ENCODE assay signal across 1 cellular context in genomic region chr6:26339612-26340011, GRCh38.
A peak's percentile ranks its signal among the peaks of the same experiment; 100 is the strongest.
TF ChIP-seq lines count a peak whose summit lies in the region.

No MANE protein-coding gene starts in this region.

TF ChIP-seq in K562, 482 proteins besides CTCF, POLR2A, EP300 and RAD21:
- TF ChIP-seq ZNF316 (IDR thresholded peaks at IDR 0.05) (peak; percentile 82), C11orf30 (IDR thresholded peaks at IDR 0.05; ENCODE audit: low read depth) (peak; percentile 68), NCOA4 (IDR thresholded peaks at IDR 0.05; ENCODE audit: partially characterized antibody) (no peak), L3MBTL2 (IDR thresholded peaks at IDR 0.05) (no peak)
- TF ChIP-seq, protein P1, sequence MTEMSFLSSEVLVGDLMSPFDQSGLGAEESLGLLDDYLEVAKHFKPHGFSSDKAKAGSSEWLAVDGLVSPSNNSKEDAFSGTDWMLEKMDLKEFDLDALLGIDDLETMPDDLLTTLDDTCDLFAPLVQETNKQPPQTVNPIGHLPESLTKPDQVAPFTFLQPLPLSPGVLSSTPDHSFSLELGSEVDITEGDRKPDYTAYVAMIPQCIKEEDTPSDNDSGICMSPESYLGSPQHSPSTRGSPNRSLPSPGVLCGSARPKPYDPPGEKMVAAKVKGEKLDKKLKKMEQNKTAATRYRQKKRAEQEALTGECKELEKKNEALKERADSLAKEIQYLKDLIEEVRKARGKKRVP (CRISPR knock-in tag; IDR thresholded peaks at IDR 0.05): no peak
TF ChIP-seq in K562: peak in this region for 2.
